27 cellular contexts compared by ENCODE assay signal in genomic region chr12:131102493-131102931, GRCh38.
DNase-seq lines count a peak whose midpoint lies in the region; ATAC-seq and TF ChIP-seq lines count a peak whose summit lies in the region.
"Had no signal": no experiment of that assay in that cellular context is flagged by ENCODE, and none has a peak within 500 bp of the region (broad histone marks: within the 10 kb centered on the region; RNA-seq: fewer than 3 reads in every experiment).

No MANE protein-coding gene starts in this region.

- H3K4me2 ChIP-seq in mesenchymal stem cell (ENCODE audit: low read length, poor library complexity, severe bottlenecking) = no peak overlapping the region

- H3K9ac ChIP-seq in mesenchymal stem cell (ENCODE audit: low read length) = no peak overlapping the region

- no peak overlapping the region for H2BK5ac ChIP-seq in mesenchymal stem cell (ENCODE audit: low read depth, low read length, poor library complexity, severe bottlenecking)

- H3K79me1 ChIP-seq in mesenchymal stem cell (replicated peaks; ENCODE audit: low read length, poor library complexity, severe bottlenecking) = no peaks in the 10 kb centered on the region

- H4K91ac ChIP-seq in mesenchymal stem cell (ENCODE audit: low read length) = no peak overlapping the region

- no peak overlapping the region for H3K4me3 ChIP-seq in mesenchymal stem cell (ENCODE audit: insufficient read depth in 1 of 2, low read depth in 1 of 2, low read length in 2 of 2)
- H3K4me3 ChIP-seq: psoas muscle, skin epidermis, transverse colon had no signal

- CTCF ChIA-PET in WTC11 (lab: Charles Lee) = interaction anchor here (0.6 to 5.6 kb wide), 4 partner anchors 14 to 352 kb away, joined by 3 to 98 read pairs (median 58); no protein-coding TSS in a partner anchor

- WGBS in mesenchymal stem cell = 92% methylated on average over 10 of the region's 10 CpGs

- no peaks in the 10 kb centered on the region for H3K9me3 Mint-ChIP-seq in type B pancreatic cell
- no peaks in the 10 kb centered on the region for H3K9me3 Mint-ChIP-seq in WTC11
- H3K9me3 Mint-ChIP-seq: activated naive CD4-positive, alpha-beta T cell treated with anti-CD3 and anti-CD28 coated beads for 36 hours; activated T-cell treated with anti-CD3 and anti-CD28 coated beads, Interleukin-2, amount 50 U/mL, for 72 hours; dendritic cell treated with granulocyte-macrophage colony-stimulating factor and Interleukin-4, amounts not matched to agents 40 ng/mL and 50 ng/mL, for 4 days; nephron progenitor cell had no signal

- no peaks in the 10 kb centered on the region for H3K36me3 ChIP-seq in mesenchymal stem cell (ENCODE audit: control insufficient read depth in 1 of 2, insufficient read depth in 2 of 2, low read depth in 1 of 2, low read length in 2 of 2)
- H3K36me3 ChIP-seq: transverse colon had no signal

- H4K8ac ChIP-seq in mesenchymal stem cell (ENCODE audit: low read length) = no peak overlapping the region

- ATAC-seq in Right ventricle myocardium inferior (no peak), Right ventricle myocardium superior (ENCODE audit: poor library complexity) (no peak), WTC11 (no peak)
- ATAC-seq: activated CD4-positive, CD25-positive, alpha-beta regulatory T cell treated with anti-CD3 and anti-CD28 coated beads, Interleukin-2, amount 50 U/mL, for 24 hours; activated CD8-positive, alpha-beta T cell treated with anti-CD3 and anti-CD28 coated beads, Interleukin-2, amount 10 ng/mL, durations not matched to agents 7 days and 5 days; activated T-cell treated with anti-CD3 and anti-CD28 coated beads, Interleukin-2, amount 50 U/mL, for 72 hours; psoas muscle had no signal

- POLR2A ChIA-PET in WTC11 (lab: Charles Lee) = no interaction called here

- DNase-seq in Right ventricle myocardium inferior (ENCODE audit: missing footprints) (peak; percentile 22), Right ventricle myocardium superior (no peak), mesenteric fat pad (ENCODE audit: low spot score) (peak; percentile 74), type B pancreatic cell (ENCODE audit: extremely low spot score, unreplicated experiment) (peak; percentile 63), mesenchymal stem cell (no peak), HT-29 (ENCODE audit: low spot score) (no peak), WTC11 (ENCODE audit: low spot score) (no peak)
- peak; percentile 6 for DNase-seq in activated CD8-positive, alpha-beta memory T cell treated with anti-CD3 and anti-CD28 coated beads, Interleukin-2, amount 50 U/mL, for 4 hours
- DNase-seq: activated CD8-positive, alpha-beta T cell treated with anti-CD3 and anti-CD28 coated beads, Interleukin-2, amount 10 ng/mL, durations not matched to agents 7 days and 5 days; activated naive CD4-positive, alpha-beta T cell treated with anti-CD3 and anti-CD28 coated beads for 36 hours; activated T-cell treated with anti-CD3 and anti-CD28 coated beads, Interleukin-2, amount 50 U/mL, for 72 hours; amniotic stem cell; DND-41; NCI-H1436 treated with DMSO at 0.1 percent for 48 hours; NCI-H2171 treated with DMSO at 0.1 percent for 48 hours; NCI-H526; nephron progenitor cell; stimulated activated naive CD4-positive, alpha-beta T cell treated with Interleukin-2 at 50 U/mL for 16 hours; T1000 had no signal

- H3K36me3 Mint-ChIP-seq in type B pancreatic cell (no peaks in the 10 kb centered on the region), WTC11 (no peaks in the 10 kb centered on the region)

- H3K27me3 Mint-ChIP-seq in type B pancreatic cell = no peaks in the 10 kb centered on the region
- no peaks in the 10 kb centered on the region; the same call in 1 of the 2 replicates for H3K27me3 Mint-ChIP-seq in WTC11 (ENCODE audit: low read depth)

- H2BK15ac ChIP-seq in mesenchymal stem cell (ENCODE audit: low read depth, poor library complexity, severe bottlenecking) = no peak overlapping the region

- H3K27me3 ChIP-seq in mesenchymal stem cell (ENCODE audit: control insufficient read depth in 1 of 2, insufficient read depth in 1 of 2, low read length in 2 of 2) = peaks cover 4 to 13% of the 10 kb centered on the region in 2 experiments
- H3K27me3 ChIP-seq: transverse colon had no signal

- no peak overlapping the region for H2AFZ ChIP-seq in mesenchymal stem cell (ENCODE audit: low read depth, low read length)

- no peak overlapping the region for H3K14ac ChIP-seq in mesenchymal stem cell (ENCODE audit: low read length in 2 of 2)

- H3K4me1 Mint-ChIP-seq in type B pancreatic cell (ENCODE audit: unreplicated experiment) (peaks cover 6% of the 10 kb centered on the region), WTC11 (no peaks in the 10 kb centered on the region)

- H3K27ac ChIP-seq in mesenchymal stem cell (ENCODE audit: low read length, poor library complexity, severe bottlenecking) = no peak overlapping the region
- H3K27ac ChIP-seq: HL-60, psoas muscle, RWPE1, skin epidermis had no signal

- H3K27ac Mint-ChIP-seq in type B pancreatic cell = no peak overlapping the region
- H3K27ac Mint-ChIP-seq in WTC11 = no peak overlapping the region
- H3K27ac Mint-ChIP-seq: activated CD8-positive, alpha-beta T cell treated with anti-CD3 and anti-CD28 coated beads, Interleukin-2, amount 10 ng/mL, durations not matched to agents 7 days and 5 days; activated naive CD4-positive, alpha-beta T cell treated with anti-CD3 and anti-CD28 coated beads for 36 hours; activated T-cell treated with anti-CD3 and anti-CD28 coated beads, Interleukin-2, amount 50 U/mL, for 72 hours; dendritic cell treated with granulocyte-macrophage colony-stimulating factor and Interleukin-4, amounts not matched to agents 40 ng/mL and 50 ng/mL, for 4 days; nephron progenitor cell had no signal

- no peak overlapping the region for H3K18ac ChIP-seq in mesenchymal stem cell (ENCODE audit: low read depth in 1 of 2, low read length in 2 of 2)

- peaks cover 4% of the 10 kb centered on the region for H3K4me1 ChIP-seq in mesenchymal stem cell (ENCODE audit: control insufficient read depth, insufficient read depth, low read depth, low read length)
- H3K4me1 ChIP-seq: Caco-2, psoas muscle had no signal

- intact Hi-C loops in Right ventricle myocardium inferior (cut with DNase I) = loop anchor here (10.0 kb wide), 1 partner anchor 352 kb away; no protein-coding TSS in a partner anchor
- intact Hi-C loops in Right ventricle myocardium superior (cut with DNase I) = loop anchor here (10.0 kb wide), 2 partner anchors 352 to 612 kb away; partner anchors contain the start of gene SFSWAP

- no peak overlapping the region for H3K23ac ChIP-seq in mesenchymal stem cell (ENCODE audit: low read length in 2 of 2)

- H3K9me3 ChIP-seq in mesenchymal stem cell (ENCODE audit: control insufficient read depth, low read length) = no peaks in the 10 kb centered on the region
- H3K9me3 ChIP-seq: Caco-2, psoas muscle, transverse colon had no signal

- no peak overlapping the region for H2BK120ac ChIP-seq in mesenchymal stem cell (ENCODE audit: low read depth, low read length)

- no peak overlapping the region for H2BK12ac ChIP-seq in mesenchymal stem cell (ENCODE audit: low read length in 2 of 2)

- H3K4me3 Mint-ChIP-seq in type B pancreatic cell (no peak overlapping the region), WTC11 (no peak overlapping the region)
- H3K4me3 Mint-ChIP-seq: activated CD8-positive, alpha-beta T cell treated with anti-CD3 and anti-CD28 coated beads, Interleukin-2, amount 10 ng/mL, durations not matched to agents 7 days and 5 days; activated naive CD4-positive, alpha-beta T cell treated with anti-CD3 and anti-CD28 coated beads for 36 hours; activated T-cell treated with anti-CD3 and anti-CD28 coated beads, Interleukin-2, amount 50 U/mL, for 72 hours; dendritic cell treated with granulocyte-macrophage colony-stimulating factor and Interleukin-4, amounts not matched to agents 40 ng/mL and 50 ng/mL, for 4 days; nephron progenitor cell had no signal

- H2AK5ac ChIP-seq in mesenchymal stem cell (ENCODE audit: low read length, severe bottlenecking) = no peak overlapping the region

- no peak overlapping the region for H3K4ac ChIP-seq in mesenchymal stem cell (ENCODE audit: low read depth in 1 of 2, low read length in 2 of 2)

- TF ChIP-seq CTCF in type B pancreatic cell (conservative IDR thresholded peaks at IDR 0.05) (no peak), WTC11 (IDR thresholded peaks at IDR 0.05) (no peak)

TF ChIP-seq in WTC11, 78 proteins besides CTCF, POLR2A, EP300 and RAD21 (continues in another document):
- TF ChIP-seq ZNF281 (CRISPR knock-in tag; IDR thresholded peaks at IDR 0.05) (no peak), ZNF512 (CRISPR knock-in tag; IDR thresholded peaks at IDR 0.05; ENCODE audit: borderline replicate concordance) (no peak)

Comparison
In these comparisons a context has a peak if more than half of its experiments do, and no peak if none do; other contexts are left out.
1. DNase-seq: peak in Right ventricle myocardium inferior (single experiment), activated CD8-positive, alpha-beta memory T cell treated with anti-CD3 and anti-CD28 coated beads, Interleukin-2, amount 50 U/mL, for 4 hours (single experiment), mesenteric fat pad (single experiment) and type B pancreatic cell (single experiment); none in Right ventricle myocardium superior (single experiment), mesenchymal stem cell (single experiment), HT-29 (single experiment) and WTC11 (single experiment).